Comparison of ENCODE assay signal across 2 cellular contexts in the genomic region with DNA sequence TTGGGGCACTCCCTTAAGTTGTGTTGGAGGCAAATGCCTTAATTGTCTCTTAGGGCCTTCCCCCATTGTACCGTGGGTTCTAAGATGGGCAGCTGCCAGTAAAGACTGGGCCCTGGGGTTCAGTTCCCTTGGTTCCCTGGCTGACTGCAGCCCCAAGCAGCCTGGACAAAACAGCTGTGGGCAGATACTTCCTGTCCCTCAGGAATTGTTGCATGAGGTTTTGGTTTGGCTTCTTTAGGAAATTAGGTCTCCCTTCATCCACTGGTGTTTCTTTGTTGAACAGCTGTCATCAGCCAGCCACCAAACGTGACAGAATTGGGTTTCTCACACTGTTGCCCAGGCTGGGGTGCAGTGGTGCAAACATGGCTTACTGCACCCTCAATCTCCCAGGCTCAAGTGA.
TF ChIP-seq lines count a peak whose summit lies in the region.

No MANE protein-coding gene starts in this region.

TF ChIP-seq in HepG2, 621 proteins besides CTCF, POLR2A, EP300 and RAD21:
- TF ChIP-seq ZNF850 (CRISPR knock-in tag; conservative IDR thresholded peaks at IDR 0.05) (no peak), ZBTB38 (CRISPR knock-in tag; IDR thresholded peaks at IDR 0.05) (no peak), ZNF747 (CRISPR knock-in tag; IDR thresholded peaks at IDR 0.05; ENCODE audit: borderline replicate concordance) (no peak), POLR2AphosphoS2 (IDR thresholded peaks at IDR 0.05; ENCODE audit: low read depth, low read length) (no peak), ISL2 (CRISPR knock-in tag; IDR thresholded peaks at IDR 0.05) (no peak), ZNF577 (CRISPR knock-in tag; IDR thresholded peaks at IDR 0.05; ENCODE audit: borderline replicate concordance, low read depth) (no peak), ZNF629 (CRISPR knock-in tag; conservative IDR thresholded peaks at IDR 0.05) (no peak), ZMYM3 (CRISPR knock-in tag; IDR thresholded peaks at IDR 0.05) (no peak), ZSCAN30 (CRISPR knock-in tag; IDR thresholded peaks at IDR 0.05) (no peak), ZNF318 (CRISPR knock-in tag; IDR thresholded peaks at IDR 0.05) (no peak), KLF15 (CRISPR knock-in tag; IDR thresholded peaks at IDR 0.05; ENCODE audit: borderline replicate concordance) (no peak), CEBPG (CRISPR knock-in tag; IDR thresholded peaks at IDR 0.05) (no peak), CREB1 (IDR thresholded peaks at IDR 0.05) (no peak), CREB1 (CRISPR knock-in tag; IDR thresholded peaks at IDR 0.05) (no peak), ZNF3 (CRISPR knock-in tag; IDR thresholded peaks at IDR 0.05) (no peak), KDM2A (CRISPR knock-in tag; IDR thresholded peaks at IDR 0.05; ENCODE audit: borderline replicate concordance, low read depth) (no peak), ZNF496 (CRISPR knock-in tag; IDR thresholded peaks at IDR 0.05; ENCODE audit: insufficient replicate concordance) (no peak), GPN1 (CRISPR knock-in tag; IDR thresholded peaks at IDR 0.05; ENCODE audit: borderline replicate concordance) (no peak)
TF ChIP-seq in HepG2: peak in this region for 0.

TF ChIP-seq in IMR-90, 13 proteins besides CTCF, POLR2A, EP300 and RAD21:
- TF ChIP-seq CHD1 (IDR thresholded peaks at IDR 0.05; ENCODE audit: low read depth, low read length) (no peak), CEBPB (IDR thresholded peaks at IDR 0.05; ENCODE audit: low read depth, low read length) (no peak), MAFK (IDR thresholded peaks at IDR 0.05; ENCODE audit: low read depth, low read length) (no peak), MAZ (IDR thresholded peaks at IDR 0.05; ENCODE audit: borderline replicate concordance, low read depth, low read length) (no peak), MXI1 (IDR thresholded peaks at IDR 0.05; ENCODE audit: borderline replicate concordance, low read depth, low read length) (no peak), SMC3 (IDR thresholded peaks at IDR 0.05; ENCODE audit: low read depth, low read length) (no peak), NFE2L2 (IDR thresholded peaks at IDR 0.05; ENCODE audit: low read depth, low read length) (no peak), USF2 (IDR thresholded peaks at IDR 0.05; ENCODE audit: low read depth, low read length) (no peak), RCOR1 (IDR thresholded peaks at IDR 0.05; ENCODE audit: insufficient replicate concordance, low read length) (no peak), FOS (IDR thresholded peaks at IDR 0.05; ENCODE audit: low read depth, low read length) (no peak), BHLHE40 (IDR thresholded peaks at IDR 0.05; ENCODE audit: low read depth, low read length) (no peak), RFX5 (IDR thresholded peaks at IDR 0.05; ENCODE audit: low read depth, low read length) (no peak)
- TF ChIP-seq, protein P1, sequence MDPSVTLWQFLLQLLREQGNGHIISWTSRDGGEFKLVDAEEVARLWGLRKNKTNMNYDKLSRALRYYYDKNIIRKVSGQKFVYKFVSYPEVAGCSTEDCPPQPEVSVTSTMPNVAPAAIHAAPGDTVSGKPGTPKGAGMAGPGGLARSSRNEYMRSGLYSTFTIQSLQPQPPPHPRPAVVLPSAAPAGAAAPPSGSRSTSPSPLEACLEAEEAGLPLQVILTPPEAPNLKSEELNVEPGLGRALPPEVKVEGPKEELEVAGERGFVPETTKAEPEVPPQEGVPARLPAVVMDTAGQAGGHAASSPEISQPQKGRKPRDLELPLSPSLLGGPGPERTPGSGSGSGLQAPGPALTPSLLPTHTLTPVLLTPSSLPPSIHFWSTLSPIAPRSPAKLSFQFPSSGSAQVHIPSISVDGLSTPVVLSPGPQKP (IDR thresholded peaks at IDR 0.05; ENCODE audit: borderline replicate concordance, low read depth, low read length), result no peak
